ENCODE assay signal across 8 cellular contexts in genomic region chr3:50320853-50321145, GRCh38. TPM values are rescaled to one million over a fixed set of nuclear protein-coding genes. Genes with fewer than 3 reads are reported as not detected.
DNase-seq lines count a peak whose midpoint lies in the region; ATAC-seq and TF ChIP-seq lines count a peak whose summit lies in the region.

No MANE protein-coding gene starts in this region.

- no peak for DNase-seq in DND-41
- no peak for DNase-seq in MG63
- DNase-seq in effector memory CD8-positive, alpha-beta T cell = no peak
- no peak for DNase-seq in GM20000 (ENCODE audit: low spot score)
- no peak for DNase-seq in HuH-7 (ENCODE audit: low spot score)

- H3K4me3 ChIP-seq in DND-41 (ENCODE audit: low read depth in 1 of 2, low read length in 2 of 2) (peak overlapping the region; percentile 44 to 74), MG63 (peak overlapping the region; percentile 69), neutrophil (ENCODE audit: low read depth in 1 of 2, low read length in 1 of 2) (peak overlapping the region; percentile 72 to 77)

- TF ChIP-seq CTCF in DND-41 (IDR thresholded peaks at IDR 0.05; ENCODE audit: borderline replicate concordance, extremely low read depth, low read length, poor library complexity, severe bottlenecking) (no peak), neutrophil (IDR thresholded peaks at IDR 0.05) (no peak), GM20000 (IDR thresholded peaks at IDR 0.05; ENCODE audit: extremely low read depth, missing control alignments) (no peak)

- H3K4me2 ChIP-seq in DND-41 (ENCODE audit: insufficient read depth, low read length) = peak overlapping the region; percentile 78

- H3K9me3 ChIP-seq in DND-41 (ENCODE audit: insufficient read depth, low read length, severe bottlenecking) (no peaks in the 10 kb centered on the region), MG63 (no peaks in the 10 kb centered on the region), neutrophil (no peaks in the 10 kb centered on the region)

- H3K27ac Mint-ChIP-seq in effector memory CD8-positive, alpha-beta T cell = peak overlapping the region; percentile 65 to 83

- peaks cover 25% of the 10 kb centered on the region for H3K79me2 ChIP-seq in DND-41 (ENCODE audit: insufficient read depth, low read length)

- H3K9me3 Mint-ChIP-seq in effector memory CD8-positive, alpha-beta T cell = no peaks in the 10 kb centered on the region

- peaks cover 44% of the 10 kb centered on the region for H3K4me1 ChIP-seq in DND-41 (ENCODE audit: insufficient read depth, low read length)
- H3K4me1 ChIP-seq in neutrophil (ENCODE audit: control insufficient read depth in 1 of 2, insufficient read depth in 1 of 2, low read depth in 1 of 2, low read length in 1 of 2) = peaks cover 75 to 89% of the 10 kb centered on the region in 2 experiments

- H2AFZ ChIP-seq in DND-41 (ENCODE audit: low read depth, low read length) = peak overlapping the region; percentile 100

- H3K27me3 ChIP-seq in DND-41 (ENCODE audit: insufficient read depth, low read length, poor library complexity) = no peaks in the 10 kb centered on the region
- H3K27me3 ChIP-seq in MG63 = no peaks in the 10 kb centered on the region
- H3K27me3 ChIP-seq in neutrophil = no peaks in the 10 kb centered on the region

- H3K36me3 ChIP-seq in DND-41 (ENCODE audit: insufficient read depth, low read length) = peaks cover 55% of the 10 kb centered on the region
- H3K36me3 ChIP-seq in MG63 = no peaks in the 10 kb centered on the region; the same call in none of the 2 replicates
- H3K36me3 ChIP-seq in neutrophil = peaks cover 8% of the 10 kb centered on the region

- peak; percentile 25 for ATAC-seq in DND-41 (ENCODE audit: insufficient read depth, low read depth)
- ATAC-seq in effector memory CD8-positive, alpha-beta T cell (replicated peaks) = no peak
- no peak for ATAC-seq in HG02571 (IDR thresholded peaks at IDR 0.05; ENCODE audit: unreplicated experiment)
- ATAC-seq in HG03571 (IDR thresholded peaks at IDR 0.05; ENCODE audit: unreplicated experiment) = no peak

- peak overlapping the region; percentile 100 for H3K27ac ChIP-seq in DND-41 (ENCODE audit: low read length)
- H3K27ac ChIP-seq in neutrophil = peak overlapping the region; percentile 95

- peaks cover 32 to 43% of the 10 kb centered on the region in 2 donors for H3K4me1 Mint-ChIP-seq in effector memory CD8-positive, alpha-beta T cell (ENCODE audit: low read depth in 2 of 2)

- H3K4me3 Mint-ChIP-seq in effector memory CD8-positive, alpha-beta T cell = peak overlapping the region; percentile 84 to 85

- H3K9ac ChIP-seq in DND-41 (ENCODE audit: low read depth, low read length) = peak overlapping the region; percentile 62

- H3K36me3 Mint-ChIP-seq in effector memory CD8-positive, alpha-beta T cell (ENCODE audit: insufficient read depth) = no peaks in the 10 kb centered on the region

- peaks cover 19% of the 10 kb centered on the region; the same call in 1 of the 2 replicates for H4K20me1 ChIP-seq in DND-41 (ENCODE audit: insufficient read depth, low read length)

- H3K27me3 Mint-ChIP-seq in effector memory CD8-positive, alpha-beta T cell = no peaks in the 10 kb centered on the region

RNA-seq across cellular contexts. Expression of gene HYAL2, which starts 1.7 kb away (rescaled TPM):
- total RNA-seq in MG63 (2014; rRNA removed; shearing (Covaris generic); ENCODE audit: low replicate concordance) = 15.5 and 30.7 TPM in 2 replicates

RNA-seq across cellular contexts. Expression of gene TUSC2, which starts 7.2 kb away (rescaled TPM):
- 8.0 and 13.5 TPM in 2 replicates for total RNA-seq in MG63 (2014; rRNA removed; shearing (Covaris generic); ENCODE audit: low replicate concordance)

RNA-seq across cellular contexts. Expression of gene HYAL1, which starts 17.4 kb away (rescaled TPM):
- 1.4 TPM in 1 of 2 replicates, not detected in the other for total RNA-seq in MG63 (2014; rRNA removed; shearing (Covaris generic); ENCODE audit: low replicate concordance)

RNA-seq across cellular contexts. Expression of gene RASSF1, which starts 19.8 kb away (rescaled TPM):
- 17.5 and 42.0 TPM in 2 replicates for total RNA-seq in MG63 (2014; rRNA removed; shearing (Covaris generic); ENCODE audit: low replicate concordance)

RNA-seq across cellular contexts. Expression of gene HYAL3, which starts 21.6 kb away (rescaled TPM):
- total RNA-seq in MG63 (2014; rRNA removed; shearing (Covaris generic); ENCODE audit: low replicate concordance) = 3.0 and 8.0 TPM in 2 replicates
